Comparison of ENCODE assay signal across 8 cellular contexts in the genomic region with DNA sequence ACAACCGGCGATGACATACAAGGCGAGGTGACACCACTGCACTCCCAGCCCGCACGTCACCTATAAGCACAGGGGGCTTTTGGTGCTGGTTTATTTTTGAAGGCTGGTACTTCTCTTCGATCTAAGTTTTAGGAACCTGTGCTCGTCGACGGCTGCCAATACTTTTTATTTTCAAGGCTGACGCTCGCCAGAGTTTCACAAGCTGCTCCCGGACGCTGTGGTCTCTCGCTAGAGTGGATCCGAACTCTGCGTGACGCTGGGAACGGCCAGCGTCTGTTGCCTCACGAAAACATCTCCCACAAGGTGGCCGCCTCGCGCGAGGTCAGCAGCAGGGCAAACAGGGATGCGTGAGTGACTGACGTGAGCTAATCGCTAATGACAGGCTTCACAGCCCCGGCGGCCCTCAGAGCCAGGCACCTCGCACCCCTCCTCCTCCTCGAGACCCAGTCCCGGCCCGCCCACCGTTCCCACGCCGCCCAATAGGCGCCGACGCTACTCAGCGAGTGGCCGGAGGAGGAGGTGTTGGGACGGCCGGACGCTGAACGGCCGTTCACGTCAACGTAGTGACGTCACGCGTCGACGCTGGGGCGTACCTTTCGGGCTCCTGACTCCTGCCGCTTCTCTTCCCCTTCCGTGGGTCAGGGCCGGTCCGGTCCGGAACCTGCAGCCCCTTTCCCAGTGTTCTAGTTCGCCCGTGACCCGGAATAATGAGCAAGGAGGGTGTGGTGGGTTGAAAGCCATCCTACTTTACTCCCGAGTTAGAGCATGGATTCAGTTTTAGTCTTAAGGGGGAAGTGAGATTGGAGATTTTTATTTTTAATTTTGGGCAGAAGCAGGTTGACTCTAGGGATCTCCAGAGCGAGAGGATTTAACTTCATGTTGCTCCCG. TPM values are rescaled to one million over a fixed set of nuclear protein-coding genes. Genes with fewer than 3 reads are reported as not detected.
DNase-seq lines count a peak whose midpoint lies in the region; ATAC-seq and TF ChIP-seq lines count a peak whose summit lies in the region.

Gene CLCN3 (plus strand): TSS at position 621 of the 888 bp plus-strand sequence. CDS start 15,351 bp downstream, outside the sequence.

- H3K4me3 Mint-ChIP-seq in activated T-cell treated with anti-CD3 and anti-CD28 coated beads, Interleukin-2, amount 50 U/mL, for 24 hours: peak within 1 kb of the TSS; percentile 98

- in situ Hi-C loops in KBM-7 (cut with MboI; ENCODE audit: low pct_unique_long_range_greater_than_20kb, low sequenced_read_pairs): no loop called here

- peak; percentile 96 for ATAC-seq in GM21717 (IDR thresholded peaks at IDR 0.05; ENCODE audit: unreplicated experiment)

- H3K36me3 Mint-ChIP-seq in activated T-cell treated with anti-CD3 and anti-CD28 coated beads, Interleukin-2, amount 50 U/mL, for 24 hours (ENCODE audit: low read depth): peaks cover 22% of the 10 kb centered on the region

- H3K4me3 ChIP-seq in epithelial cell of proximal tubule (ENCODE audit: low read depth, low read length): peak within 1 kb of the TSS; percentile 65

- no peaks in the 10 kb centered on the region for H3K9me3 Mint-ChIP-seq in activated T-cell treated with anti-CD3 and anti-CD28 coated beads, Interleukin-2, amount 50 U/mL, for 24 hours

- peaks cover 63% of the 10 kb centered on the region for H3K4me1 Mint-ChIP-seq in activated T-cell treated with anti-CD3 and anti-CD28 coated beads, Interleukin-2, amount 50 U/mL, for 24 hours (ENCODE audit: low read depth)

- DNase-seq in DMS153 treated with DMSO at 0.1 percent for 48 hours (lab: John Stamatoyannopoulos, UW; ENCODE audit: unreplicated experiment) (peak; percentile 83), KBM-7 (peak; percentile 97), epithelial cell of proximal tubule (ENCODE audit: low read depth) (peak; percentile 76), mucosa of gallbladder (ENCODE audit: low spot score) (peak; percentile 97)
- DNase-seq in activated T-cell treated with anti-CD3 and anti-CD28 coated beads, Interleukin-2, amount 50 U/mL, for 24 hours: peak; percentile 94
- peak; percentile 60 to 81 for DNase-seq in stimulated activated CD8-positive, alpha-beta memory T cell treated with anti-CD3 and anti-CD28 coated beads, Interleukin-4, amount 100 ng/mL, for 4 hours (ENCODE audit: low read depth in 2 of 2, low spot score in 1 of 2)

- H3K27ac Mint-ChIP-seq in activated T-cell treated with anti-CD3 and anti-CD28 coated beads, Interleukin-2, amount 50 U/mL, for 24 hours: peak within 1 kb of the TSS; percentile 100

- no peak for TF ChIP-seq CTCF in epithelial cell of proximal tubule (conservative IDR thresholded peaks at IDR 0.05; ENCODE audit: low read depth, low read length)

- H3K27me3 Mint-ChIP-seq in activated T-cell treated with anti-CD3 and anti-CD28 coated beads, Interleukin-2, amount 50 U/mL, for 24 hours: no peaks in the 10 kb centered on the region

TF ChIP-seq in PFSK-1, 5 proteins besides CTCF, POLR2A, EP300 and RAD21:
- TF ChIP-seq FOXP2 (optimal IDR thresholded peaks at IDR 0.05; ENCODE audit: borderline replicate concordance, extremely low read depth, extremely low read length, insufficient read depth) (peak; percentile 81), SIN3A (IDR thresholded peaks at IDR 0.05; ENCODE audit: borderline replicate concordance, insufficient read depth, low read length) (peak; percentile 83; the same call in 1 of the 2 replicates), POLR2AphosphoS5 (IDR thresholded peaks at IDR 0.05; ENCODE audit: low read depth, low read length) (peak; percentile 98), TAF1 (IDR thresholded peaks at IDR 0.05; ENCODE audit: borderline replicate concordance, insufficient read depth, low read length) (peak; percentile 84)
- TF ChIP-seq, protein P1, sequence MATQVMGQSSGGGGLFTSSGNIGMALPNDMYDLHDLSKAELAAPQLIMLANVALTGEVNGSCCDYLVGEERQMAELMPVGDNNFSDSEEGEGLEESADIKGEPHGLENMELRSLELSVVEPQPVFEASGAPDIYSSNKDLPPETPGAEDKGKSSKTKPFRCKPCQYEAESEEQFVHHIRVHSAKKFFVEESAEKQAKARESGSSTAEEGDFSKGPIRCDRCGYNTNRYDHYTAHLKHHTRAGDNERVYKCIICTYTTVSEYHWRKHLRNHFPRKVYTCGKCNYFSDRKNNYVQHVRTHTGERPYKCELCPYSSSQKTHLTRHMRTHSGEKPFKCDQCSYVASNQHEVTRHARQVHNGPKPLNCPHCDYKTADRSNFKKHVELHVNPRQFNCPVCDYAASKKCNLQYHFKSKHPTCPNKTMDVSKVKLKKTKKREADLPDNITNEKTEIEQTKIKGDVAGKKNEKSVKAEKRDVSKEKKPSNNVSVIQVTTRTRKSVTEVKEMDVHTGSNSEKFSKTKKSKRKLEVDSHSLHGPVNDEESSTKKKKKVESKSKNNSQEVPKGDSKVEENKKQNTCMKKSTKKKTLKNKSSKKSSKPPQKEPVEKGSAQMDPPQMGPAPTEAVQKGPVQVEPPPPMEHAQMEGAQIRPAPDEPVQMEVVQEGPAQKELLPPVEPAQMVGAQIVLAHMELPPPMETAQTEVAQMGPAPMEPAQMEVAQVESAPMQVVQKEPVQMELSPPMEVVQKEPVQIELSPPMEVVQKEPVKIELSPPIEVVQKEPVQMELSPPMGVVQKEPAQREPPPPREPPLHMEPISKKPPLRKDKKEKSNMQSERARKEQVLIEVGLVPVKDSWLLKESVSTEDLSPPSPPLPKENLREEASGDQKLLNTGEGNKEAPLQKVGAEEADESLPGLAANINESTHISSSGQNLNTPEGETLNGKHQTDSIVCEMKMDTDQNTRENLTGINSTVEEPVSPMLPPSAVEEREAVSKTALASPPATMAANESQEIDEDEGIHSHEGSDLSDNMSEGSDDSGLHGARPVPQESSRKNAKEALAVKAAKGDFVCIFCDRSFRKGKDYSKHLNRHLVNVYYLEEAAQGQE (IDR thresholded peaks at IDR 0.05; ENCODE audit: insufficient read depth in 1 of 2, low read depth in 2 of 2, low read length in 2 of 2): peak in 1 of 2 experiments; percentile 55; a peak in 1 of 4 replicates

RNA-seq across cellular contexts. Expression of gene CLCN3, which starts in this region (rescaled TPM):
- 6.9 TPM for polyA plus RNA-seq in PFSK-1 (2012; ENCODE audit: insufficient read length, low read depth)
- total RNA-seq in epithelial cell of proximal tubule (27.6 and 31.3 TPM in 2 replicates), mucosa of gallbladder (95.8 TPM)

Comparison
In these comparisons a context has a peak if more than half of its experiments do, and no peak if none do; other contexts are left out.
1. Peak in every context shown above with its lines: DNase-seq, ATAC-seq and H3K4me3 ChIP-seq.